Comparison of ENCODE assay signal across 9 cellular contexts in genomic region chr2:241095594-241096290, GRCh38. TPM values are rescaled to one million over a fixed set of nuclear protein-coding genes. Genes with fewer than 3 reads are reported as not detected.
A peak's percentile ranks its signal among the peaks of the same experiment; 100 is the strongest.
DNase-seq lines count a peak whose midpoint lies in the region; ATAC-seq and TF ChIP-seq lines count a peak whose summit lies in the region.
"Had no signal": no experiment of that assay in that cellular context is flagged by ENCODE, and none has a peak within 500 bp of the region (broad histone marks: within the 10 kb centered on the region; RNA-seq: fewer than 3 reads in every experiment).

No MANE protein-coding gene starts in this region.

- H3K27me3 ChIP-seq in vagina: no peaks in the 10 kb centered on the region
- no peaks in the 10 kb centered on the region for H3K27me3 ChIP-seq in gastrocnemius medialis

- H3K27ac ChIP-seq in vagina (no peak overlapping the region), gastrocnemius medialis (no peak overlapping the region)

- CTCF ChIA-PET in activated B cell treated with CpG ODN at 0.5 μM for 24 hours (lab: Charles Lee): interaction anchor here (0.9 to 2.3 kb wide), 2 partner anchors 54 to 55 kb away, joined by 4 to 6 read pairs; partner anchors contain the start of genes PASK and PPP1R7

- H3K9me3 ChIP-seq in vagina (no peaks in the 10 kb centered on the region), gastrocnemius medialis (no peaks in the 10 kb centered on the region)

- in situ Hi-C loops in gastrocnemius medialis (cut with MboI; ENCODE audit: low sequenced_read_pairs in 4 of 4): no loop called here

- H3K4me3 Mint-ChIP-seq in activated B cell treated with CpG ODN at 0.5 μM for 24 hours: no peak overlapping the region
- peak overlapping the region; percentile 11 to 77 for H3K4me3 Mint-ChIP-seq in stimulated activated naive CD8-positive, alpha-beta T cell treated with anti-CD3 and anti-CD28 coated beads, Interleukin-15, amount 100 ng/mL, for 72 hours

- intact Hi-C loops in activated B cell treated with CpG ODN at 0.5 μM for 24 hours (cut with micrococcal nuclease) (loop anchor here (5.0 kb wide), 1 partner anchor 122 kb away; no protein-coding TSS in a partner anchor), vagina (cut with DNase I) (no loop called here), gastrocnemius medialis (cut with DNase I; ENCODE audit: low total_unique reads) (no loop called here)

- peaks cover 0 to 56% of the 10 kb centered on the region in 2 donors for H3K36me3 ChIP-seq in vagina
- H3K36me3 ChIP-seq in gastrocnemius medialis: peaks cover 0 to 70% of the 10 kb centered on the region in 2 donors

- no peaks in the 10 kb centered on the region for H3K9me3 Mint-ChIP-seq in activated B cell treated with CpG ODN at 0.5 μM for 24 hours
- H3K9me3 Mint-ChIP-seq in stimulated activated naive CD8-positive, alpha-beta T cell treated with anti-CD3 and anti-CD28 coated beads, Interleukin-15, amount 100 ng/mL, for 72 hours: peaks cover 0 to 5% of the 10 kb centered on the region in 2 donors

- TF ChIP-seq POLR2A in vagina (IDR thresholded peaks at IDR 0.05) (no peak), gastrocnemius medialis (IDR thresholded peaks at IDR 0.05) (no peak)

- TF ChIP-seq CTCF in activated B cell treated with CpG ODN at 0.5 μM for 24 hours (IDR thresholded peaks at IDR 0.05) (no peak), vagina (IDR thresholded peaks at IDR 0.05) (no peak), gastrocnemius medialis (IDR thresholded peaks at IDR 0.05 in 4 of 5, conservative IDR thresholded peaks at IDR 0.05 in 1 of 5) (no peak)

- POLR2A ChIA-PET in activated B cell treated with CpG ODN at 0.5 μM for 24 hours (lab: Charles Lee): interaction anchor here (0.6 to 2.5 kb wide), 4 partner anchors 15 to 54 kb away, joined by 3 to 9 read pairs (median 5); partner anchors contain the start of gene PASK

- peaks cover 61% of the 10 kb centered on the region for H3K4me1 Mint-ChIP-seq in activated B cell treated with CpG ODN at 0.5 μM for 24 hours
- H3K4me1 Mint-ChIP-seq in stimulated activated naive CD8-positive, alpha-beta T cell treated with anti-CD3 and anti-CD28 coated beads, Interleukin-15, amount 100 ng/mL, for 72 hours: peaks cover 58% of the 10 kb centered on the region

- H3K4me3 ChIP-seq in vagina: no peak overlapping the region
- no peak overlapping the region for H3K4me3 ChIP-seq in gastrocnemius medialis

- peaks cover 11% of the 10 kb centered on the region for H3K4me1 ChIP-seq in vagina
- peaks cover 9 to 14% of the 10 kb centered on the region in 2 donors for H3K4me1 ChIP-seq in gastrocnemius medialis

- H3K36me3 Mint-ChIP-seq in activated B cell treated with CpG ODN at 0.5 μM for 24 hours (ENCODE audit: low read depth): peaks cover 92% of the 10 kb centered on the region

- peak overlapping the region; percentile 8 for H3K27ac Mint-ChIP-seq in activated B cell treated with CpG ODN at 0.5 μM for 24 hours
- peak overlapping the region; percentile 14 to 98 for H3K27ac Mint-ChIP-seq in stimulated activated naive CD8-positive, alpha-beta T cell treated with anti-CD3 and anti-CD28 coated beads, Interleukin-15, amount 100 ng/mL, for 72 hours

- H3K27me3 Mint-ChIP-seq in activated B cell treated with CpG ODN at 0.5 μM for 24 hours: no peaks in the 10 kb centered on the region
- no peaks in the 10 kb centered on the region for H3K27me3 Mint-ChIP-seq in stimulated activated naive CD8-positive, alpha-beta T cell treated with anti-CD3 and anti-CD28 coated beads, Interleukin-15, amount 100 ng/mL, for 72 hours

- ATAC-seq in activated B cell treated with CpG ODN at 0.5 μM for 24 hours (ENCODE audit: low read depth) (no peak), gastrocnemius medialis (no peak)
- ATAC-seq in stimulated activated naive CD8-positive, alpha-beta T cell treated with anti-CD3 and anti-CD28 coated beads, Interleukin-15, amount 100 ng/mL, for 72 hours: peak; percentile 80

- peak; percentile 40 for DNase-seq in activated naive CD4-positive, alpha-beta T cell treated with Interleukin-2 at 50 U/mL for 16 hours
- DNase-seq in activated naive CD4-positive, alpha-beta T cell treated with anti-CD3 and anti-CD28 coated beads, Interleukin-2, amount 50 U/mL, for 16 hours: no peak
- no peak for DNase-seq in activated B cell treated with CpG ODN at 0.5 μM for 24 hours
- peak; percentile 80 for DNase-seq in central memory CD4-positive, alpha-beta T cell
- no peak for DNase-seq in stimulated activated naive CD8-positive, alpha-beta T cell treated with anti-CD3 and anti-CD28 coated beads, Interleukin-15, amount 100 ng/mL, for 72 hours
- DNase-seq in vagina (ENCODE audit: extremely low spot score in 2 of 2): no peak
- DNase-seq in SKM-1 treated with dmso at 0.1 percent for 144 hours (lab: John Stamatoyannopoulos, UW; ENCODE audit: unreplicated experiment): no peak
- DNase-seq in gastrocnemius medialis: no peak
- DNase-seq: NCI-H2029 treated with DMSO at 0.1 percent for 48 hours had no signal

RNA-seq across cellular contexts. Expression of gene MTERF4, which starts 6.3 kb away (rescaled TPM):
- 99.7 and 122 TPM in 2 replicates for total RNA-seq in activated B cell treated with CpG ODN at 0.5 μM for 24 hours
- 30.2 TPM for total RNA-seq in vagina
- 10 to 100 TPM; 21.8 to 49.3 (median 37.0) TPM for total RNA-seq in gastrocnemius medialis

RNA-seq across cellular contexts. Expression of gene PASK, which starts 53.5 kb away (rescaled TPM):
- total RNA-seq in activated B cell treated with CpG ODN at 0.5 μM for 24 hours: 113 and 150 TPM in 2 replicates
- 6.4 TPM for total RNA-seq in vagina
- total RNA-seq in gastrocnemius medialis: under 1 TPM; 0.10 to 0.36 (median 0.28) TPM

RNA-seq across cellular contexts. Expression of gene PPP1R7, which starts 54.5 kb away (rescaled TPM):
- 72.0 and 74.5 TPM in 2 replicates for total RNA-seq in activated B cell treated with CpG ODN at 0.5 μM for 24 hours
- 51.1 TPM for total RNA-seq in vagina
- 10 to 100 TPM; 58.6 to 87.8 (median 67.2) TPM for total RNA-seq in gastrocnemius medialis

Comparison
In these comparisons a context has a peak if more than half of its experiments do, and no peak if none do; other contexts are left out.
1. DNase-seq: peak in activated naive CD4-positive, alpha-beta T cell treated with Interleukin-2 at 50 U/mL for 16 hours (single experiment) and central memory CD4-positive, alpha-beta T cell (single experiment); none in activated naive CD4-positive, alpha-beta T cell treated with anti-CD3 and anti-CD28 coated beads, Interleukin-2, amount 50 U/mL, for 16 hours (single experiment), activated B cell treated with CpG ODN at 0.5 μM for 24 hours (single experiment), stimulated activated naive CD8-positive, alpha-beta T cell treated with anti-CD3 and anti-CD28 coated beads, Interleukin-15, amount 100 ng/mL, for 72 hours (0 of 2), vagina (0 of 2), SKM-1 treated with dmso at 0.1 percent for 144 hours (single experiment) and gastrocnemius medialis (0 of 2).
2. RNA of gene PASK, which starts 53.5 kb away (total RNA-seq): 113 to 150 TPM in activated B cell treated with CpG ODN at 0.5 μM for 24 hours; 6.4 TPM in vagina (single experiment) and 0.10 to 0.36 TPM in gastrocnemius medialis; every median in the first group is over 10 times any median in the second.